7 cellular contexts compared by ENCODE assay signal in the genomic region with DNA sequence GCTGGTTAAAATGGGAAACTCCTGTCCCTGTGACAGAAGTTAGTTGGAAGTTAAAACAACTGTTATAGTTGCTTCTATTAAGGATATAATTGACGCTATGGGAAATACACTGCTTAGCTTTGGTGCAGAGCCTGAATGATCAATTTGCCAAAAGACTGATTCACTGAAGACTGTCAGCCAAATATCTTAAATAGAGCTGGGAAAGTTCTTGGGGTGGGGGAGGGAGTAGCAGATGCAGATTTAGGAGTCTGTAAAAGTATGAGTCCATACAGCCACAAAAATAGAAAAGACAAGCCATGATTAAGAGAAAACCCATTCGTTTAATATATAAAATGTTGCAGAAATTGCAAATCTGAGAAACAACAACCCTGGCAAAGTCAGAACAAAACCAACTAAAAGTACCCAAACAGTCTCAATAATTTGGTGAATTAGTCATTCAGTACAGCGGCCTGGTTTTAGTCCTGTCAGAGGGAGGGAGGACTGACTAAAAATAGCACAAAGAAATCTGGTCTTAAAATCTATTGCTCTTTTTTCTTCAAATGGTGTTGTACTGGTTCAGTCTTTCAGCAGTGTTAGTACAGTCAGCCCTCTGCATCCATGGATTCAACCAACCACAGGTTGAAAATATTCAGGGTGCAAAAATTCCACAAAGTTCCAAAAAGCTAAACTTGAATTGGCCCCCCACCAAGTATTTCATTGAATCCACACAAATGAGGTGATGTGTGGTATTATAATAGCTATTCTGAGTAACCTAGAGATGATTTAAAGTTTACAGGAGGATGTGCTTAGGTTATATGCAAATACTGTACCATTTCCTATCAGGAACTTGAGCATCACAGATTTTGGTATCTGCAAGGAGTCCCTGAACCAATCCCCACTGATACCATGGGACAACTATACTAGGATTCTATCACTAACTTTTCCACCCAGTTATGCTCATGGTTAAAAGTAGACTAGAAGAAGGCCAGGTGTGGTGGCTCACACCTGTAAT. TPM values are rescaled to one million over a fixed set of nuclear protein-coding genes. Genes with fewer than 3 reads are reported as not detected.
DNase-seq lines count a peak whose midpoint lies in the region; ATAC-seq and TF ChIP-seq lines count a peak whose summit lies in the region.

No MANE protein-coding gene starts in this region.

- no peak for TF ChIP-seq CTCF in ascending aorta (IDR thresholded peaks at IDR 0.05)

- intact Hi-C loops in ascending aorta (cut with DNase I) = loop anchor here (5.0 kb wide), 1 partner anchor 34 kb away; no protein-coding TSS in a partner anchor

- ATAC-seq in GM18868 (IDR thresholded peaks at IDR 0.05; ENCODE audit: unreplicated experiment) = peak; percentile 93
- peak; percentile 70 for ATAC-seq in HG02938 (IDR thresholded peaks at IDR 0.05; ENCODE audit: unreplicated experiment)

- peak overlapping the region; percentile 75 to 80 for H3K27ac ChIP-seq in ascending aorta

- DNase-seq in ascending aorta (ENCODE audit: low spot score in 2 of 2) (no peak), smooth muscle cell of the brain vasculature (ENCODE audit: low read depth, low spot score) (peak; percentile 4), RKO (ENCODE audit: low spot score) (no peak), NCI-H2107 treated with DMSO at 0.1 percent for 48 hours (lab: John Stamatoyannopoulos, UW; ENCODE audit: unreplicated experiment) (no peak), inferior parietal cortex (ENCODE audit: extremely low spot score) (no peak)

- H3K4me3 ChIP-seq in ascending aorta = peak overlapping the region in 1 of 2 donors; percentile 24

- no peaks in the 10 kb centered on the region for H3K9me3 ChIP-seq in ascending aorta

- H3K27me3 ChIP-seq in ascending aorta = no peaks in the 10 kb centered on the region

- peaks cover 13 to 37% of the 10 kb centered on the region in 2 donors for H3K4me1 ChIP-seq in ascending aorta

- peaks cover 12 to 14% of the 10 kb centered on the region in 2 donors for H3K36me3 ChIP-seq in ascending aorta

RNA-seq across cellular contexts. Expression of a gene that starts 30.0 kb away (rescaled TPM):
- total RNA-seq in ascending aorta = 9.6 TPM
